10 cellular contexts compared by ENCODE assay signal in the genomic region with DNA sequence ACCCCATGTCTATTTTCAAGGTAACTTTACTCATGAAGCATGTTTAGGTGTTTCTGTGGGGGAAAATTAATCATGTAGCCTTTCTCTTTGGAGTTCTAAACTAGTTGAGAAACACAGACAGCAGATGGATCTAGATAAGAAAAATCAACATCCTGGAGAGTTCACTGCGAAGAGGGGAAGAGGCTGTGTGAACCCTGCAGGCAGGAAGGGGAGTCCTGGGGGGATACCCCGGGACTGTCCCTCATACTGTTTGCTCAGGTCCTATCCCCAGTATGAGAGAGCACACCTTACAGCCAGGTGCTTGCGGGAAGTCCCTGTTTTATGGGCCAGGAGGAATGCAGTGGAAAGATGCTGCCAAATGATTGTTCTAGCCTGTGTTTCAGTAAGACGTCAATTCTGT. TPM values are rescaled to one million over a fixed set of nuclear protein-coding genes. Genes with fewer than 3 reads are reported as not detected.
A peak's percentile ranks its signal among the peaks of the same experiment; 100 is the strongest.
DNase-seq lines count a peak whose midpoint lies in the region; ATAC-seq and TF ChIP-seq lines count a peak whose summit lies in the region.
"Had no signal": no experiment of that assay in that cellular context is flagged by ENCODE, and none has a peak within 500 bp of the region (broad histone marks: within the 10 kb centered on the region; RNA-seq: fewer than 3 reads in every experiment).

No MANE protein-coding gene starts in this region.

- ATAC-seq in GM18907 (IDR thresholded peaks at IDR 0.05; ENCODE audit: unreplicated experiment) (peak; percentile 75), HG02798 (IDR thresholded peaks at IDR 0.05; ENCODE audit: poor library complexity, unreplicated experiment) (peak; percentile 59), HG03175 (IDR thresholded peaks at IDR 0.05; ENCODE audit: unreplicated experiment) (no peak), HG03521 (IDR thresholded peaks at IDR 0.05; ENCODE audit: unreplicated experiment) (no peak)

- peak; percentile 27 for DNase-seq in activated naive CD8-positive, alpha-beta T cell treated with anti-CD3 and anti-CD28 coated beads for 36 hours
- DNase-seq in osteocyte (ENCODE audit: extremely low spot score, unreplicated experiment) (no peak), NCI-H1436 (lab: John Stamatoyannopoulos, UW) (no peak)
- DNase-seq in stimulated activated CD4-positive, alpha-beta T cell treated with anti-CD3 and anti-CD28 coated beads, Interleukin-4, amount 100 ng/mL, for 24 hours: no peak
- DNase-seq: anterior cingulate cortex, NCI-H187 treated with DMSO at 0.1 percent for 48 hours had no signal

- no peaks in the 10 kb centered on the region for H3K27me3 Mint-ChIP-seq in activated naive CD8-positive, alpha-beta T cell treated with anti-CD3 and anti-CD28 coated beads for 36 hours
- H3K27me3 Mint-ChIP-seq in osteocyte (ENCODE audit: unreplicated experiment): no peaks in the 10 kb centered on the region

- TF ChIP-seq CTCF in osteocyte (IDR thresholded peaks at IDR 0.05): no peak

- H3K4me3 Mint-ChIP-seq in activated naive CD8-positive, alpha-beta T cell treated with anti-CD3 and anti-CD28 coated beads for 36 hours: peak overlapping the region; percentile 18
- H3K4me3 Mint-ChIP-seq in osteocyte (ENCODE audit: unreplicated experiment): no peak overlapping the region

- H3K36me3 Mint-ChIP-seq in activated naive CD8-positive, alpha-beta T cell treated with anti-CD3 and anti-CD28 coated beads for 36 hours: peaks cover 15% of the 10 kb centered on the region
- H3K36me3 Mint-ChIP-seq in osteocyte (ENCODE audit: unreplicated experiment): no peaks in the 10 kb centered on the region

- no peaks in the 10 kb centered on the region for H3K9me3 Mint-ChIP-seq in activated naive CD8-positive, alpha-beta T cell treated with anti-CD3 and anti-CD28 coated beads for 36 hours
- no peaks in the 10 kb centered on the region for H3K9me3 Mint-ChIP-seq in osteocyte (ENCODE audit: unreplicated experiment)

- peak overlapping the region; percentile 22 for H3K27ac Mint-ChIP-seq in activated naive CD8-positive, alpha-beta T cell treated with anti-CD3 and anti-CD28 coated beads for 36 hours
- peak overlapping the region; percentile 11 for H3K27ac Mint-ChIP-seq in osteocyte (ENCODE audit: unreplicated experiment)

- H3K4me1 Mint-ChIP-seq in activated naive CD8-positive, alpha-beta T cell treated with anti-CD3 and anti-CD28 coated beads for 36 hours: peaks cover 74% of the 10 kb centered on the region
- H3K4me1 Mint-ChIP-seq in osteocyte (ENCODE audit: unreplicated experiment): peaks cover 38% of the 10 kb centered on the region

RNA-seq across cellular contexts. Expression of a gene that starts 32.7 kb away (rescaled TPM):
- 10 to 100 TPM; 90.6 to 95.5 TPM for total RNA-seq in activated naive CD8-positive, alpha-beta T cell treated with anti-CD3 and anti-CD28 coated beads for 36 hours
- 87.5 and 92.5 TPM in 2 replicates for total RNA-seq in osteocyte

Comparison
In these comparisons a context has a peak if more than half of its experiments do, and no peak if none do; other contexts are left out.
1. ATAC-seq: peak in GM18907 (single experiment) and HG02798 (single experiment); none in HG03175 (single experiment) and HG03521 (single experiment).